2 cellular contexts compared by ENCODE assay signal in the genomic region with DNA sequence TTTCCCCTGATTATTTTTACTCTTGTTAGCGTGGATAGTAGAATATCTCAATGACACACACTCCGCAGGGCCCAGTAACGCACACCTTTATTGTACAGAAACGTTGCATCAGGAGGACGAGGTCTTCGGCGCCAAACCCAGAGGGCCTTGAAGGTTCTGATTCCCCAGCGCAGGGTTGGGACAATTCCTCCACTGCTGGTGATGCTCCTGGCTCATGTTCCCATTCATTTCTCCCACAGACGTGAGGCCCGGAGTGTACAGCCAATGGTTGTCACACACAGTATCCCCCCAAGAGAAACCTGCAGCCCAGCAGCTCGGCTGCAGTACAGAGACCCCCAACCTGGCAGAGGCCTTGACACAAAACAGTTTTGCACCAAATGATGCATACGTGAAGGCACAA.
TF ChIP-seq lines count a peak whose summit lies in the region.

No MANE protein-coding gene starts in this region.

TF ChIP-seq in GM23338, 12 proteins besides CTCF, POLR2A, EP300 and RAD21:
- TF ChIP-seq EZH2 (IDR thresholded peaks at IDR 0.05; ENCODE audit: low read depth, unreplicated experiment): no peak

TF ChIP-seq in H1, 55 proteins besides CTCF, POLR2A, EP300 and RAD21:
- TF ChIP-seq ZNF274 (IDR thresholded peaks at IDR 0.05; ENCODE audit: borderline replicate concordance, extremely low read depth, low read length) (no peak), RXRA (IDR thresholded peaks at IDR 0.05; ENCODE audit: insufficient read depth, low read depth, low read length) (no peak), SP2 (IDR thresholded peaks at IDR 0.05; ENCODE audit: low read length) (no peak), SUZ12 (IDR thresholded peaks at IDR 0.05; ENCODE audit: low read length) (no peak), MAFK (IDR thresholded peaks at IDR 0.05; ENCODE audit: low read depth, low read length) (no peak), KDM1A (IDR thresholded peaks at IDR 0.05; ENCODE audit: borderline replicate concordance, low read length) (no peak), CBX5 (IDR thresholded peaks at IDR 0.05; ENCODE audit: low read depth, low read length) (no peak), SIX5 (IDR thresholded peaks at IDR 0.05; ENCODE audit: low read depth, low read length) (no peak), HDAC2 (IDR thresholded peaks at IDR 0.05; ENCODE audit: borderline replicate concordance in 1 of 2, low read depth in 2 of 2, low read length in 2 of 2) (no peak), CEBPB (IDR thresholded peaks at IDR 0.05; ENCODE audit: low read depth, low read length) (no peak), NANOG (IDR thresholded peaks at IDR 0.05; ENCODE audit: insufficient read depth, low read depth, low read length, poor library complexity, severe bottlenecking) (no peak), JUND (IDR thresholded peaks at IDR 0.05; ENCODE audit: low read length) (no peak), GABPA (IDR thresholded peaks at IDR 0.05; ENCODE audit: borderline replicate concordance, insufficient read depth, low read length) (no peak), BCL11A (IDR thresholded peaks at IDR 0.05; ENCODE audit: low read depth in 2 of 2, low read length in 2 of 2) (no peak)
- TF ChIP-seq, protein P1, sequence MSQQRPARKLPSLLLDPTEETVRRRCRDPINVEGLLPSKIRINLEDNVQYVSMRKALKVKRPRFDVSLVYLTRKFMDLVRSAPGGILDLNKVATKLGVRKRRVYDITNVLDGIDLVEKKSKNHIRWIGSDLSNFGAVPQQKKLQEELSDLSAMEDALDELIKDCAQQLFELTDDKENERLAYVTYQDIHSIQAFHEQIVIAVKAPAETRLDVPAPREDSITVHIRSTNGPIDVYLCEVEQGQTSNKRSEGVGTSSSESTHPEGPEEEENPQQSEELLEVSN (IDR thresholded peaks at IDR 0.05): no peak
- TF ChIP-seq, protein P2, sequence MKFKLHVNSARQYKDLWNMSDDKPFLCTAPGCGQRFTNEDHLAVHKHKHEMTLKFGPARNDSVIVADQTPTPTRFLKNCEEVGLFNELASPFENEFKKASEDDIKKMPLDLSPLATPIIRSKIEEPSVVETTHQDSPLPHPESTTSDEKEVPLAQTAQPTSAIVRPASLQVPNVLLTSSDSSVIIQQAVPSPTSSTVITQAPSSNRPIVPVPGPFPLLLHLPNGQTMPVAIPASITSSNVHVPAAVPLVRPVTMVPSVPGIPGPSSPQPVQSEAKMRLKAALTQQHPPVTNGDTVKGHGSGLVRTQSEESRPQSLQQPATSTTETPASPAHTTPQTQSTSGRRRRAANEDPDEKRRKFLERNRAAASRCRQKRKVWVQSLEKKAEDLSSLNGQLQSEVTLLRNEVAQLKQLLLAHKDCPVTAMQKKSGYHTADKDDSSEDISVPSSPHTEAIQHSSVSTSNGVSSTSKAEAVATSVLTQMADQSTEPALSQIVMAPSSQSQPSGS (IDR thresholded peaks at IDR 0.05; ENCODE audit: low read length): no peak
